In the genomic region with DNA sequence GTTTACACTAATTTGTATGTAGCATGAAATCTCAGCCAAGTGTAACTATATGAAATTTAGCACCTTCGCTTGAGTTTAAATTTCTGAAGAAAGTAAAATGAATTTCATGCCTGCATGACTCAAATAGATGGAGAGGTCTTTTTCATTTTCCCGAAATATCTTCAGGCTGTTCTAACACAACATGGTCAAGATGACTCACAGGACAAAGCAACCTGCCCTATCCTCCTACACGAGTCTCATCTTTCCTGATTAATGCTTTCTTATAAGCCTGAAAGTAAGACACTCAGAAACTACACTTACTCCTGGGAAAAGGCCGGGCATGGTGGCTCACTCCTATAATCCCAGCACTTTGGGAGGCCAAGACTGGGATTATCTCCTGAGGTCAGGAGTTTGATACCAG, we compare ENCODE assay signal across 28 cellular contexts. TPM values are rescaled to one million over a fixed set of nuclear protein-coding genes. Genes with fewer than 3 reads are reported as not detected.
DNase-seq lines count a peak whose midpoint lies in the region; ATAC-seq, FAIRE-seq and TF ChIP-seq lines count a peak whose summit lies in the region.
"Had no signal": no experiment of that assay in that cellular context is flagged by ENCODE, and none has a peak within 500 bp of the region (broad histone marks: within the 10 kb centered on the region; RNA-seq: fewer than 3 reads in every experiment).

No MANE protein-coding gene starts in this region.

- H3K9me3 Mint-ChIP-seq in naive thymus-derived CD8-positive, alpha-beta T cell = no peaks in the 10 kb centered on the region
- H3K9me3 Mint-ChIP-seq: activated naive CD4-positive, alpha-beta T cell treated with anti-CD3 and anti-CD28 coated beads, Interleukin-2, amount 50 U/mL, for 72 hours; activated T-cell treated with anti-CD3 and anti-CD28 coated beads, Interleukin-2, amount 50 U/mL, for 4 hours; CD8-positive, alpha-beta T cell; neural crest cell had no signal

- no peaks in the 10 kb centered on the region for H3K36me3 Mint-ChIP-seq in naive thymus-derived CD8-positive, alpha-beta T cell
- H3K36me3 Mint-ChIP-seq: activated naive CD4-positive, alpha-beta T cell treated with anti-CD3 and anti-CD28 coated beads, Interleukin-2, amount 50 U/mL, for 72 hours; CD8-positive, alpha-beta T cell had no signal

- H3K9ac ChIP-seq in keratinocyte (ENCODE audit: control insufficient read depth, extremely low read depth, insufficient read depth, low read length) = no peak overlapping the region

- no peak overlapping the region for H3K27ac ChIP-seq in keratinocyte (ENCODE audit: control insufficient read depth, insufficient read depth, low read length)
- H3K27ac ChIP-seq: brain microvascular endothelial cell, spleen, transverse colon had no signal

- no peaks in the 10 kb centered on the region for H3K9me3 ChIP-seq in keratinocyte (ENCODE audit: control insufficient read depth, low read depth, low read length)
- H3K9me3 ChIP-seq: spleen, transverse colon had no signal

- no peaks in the 10 kb centered on the region for H3K79me2 ChIP-seq in keratinocyte (ENCODE audit: control insufficient read depth, insufficient read depth, low read length)

- TF ChIP-seq CTCF in keratinocyte (optimal IDR thresholded peaks at IDR 0.05 in 1 of 3, IDR thresholded peaks at IDR 0.05 in 1 of 3, conservative IDR thresholded peaks at IDR 0.05 in 1 of 3; ENCODE audit: extremely low read depth in 1 of 3, insufficient read depth in 2 of 3, low read length in 3 of 3) = no peak

- no peak for ATAC-seq in naive thymus-derived CD8-positive, alpha-beta T cell
- no peak for ATAC-seq in HG02798 (IDR thresholded peaks at IDR 0.05; ENCODE audit: poor library complexity, unreplicated experiment)
- ATAC-seq: activated CD8-positive, alpha-beta T cell treated with anti-CD3 and anti-CD28 coated beads, Interleukin-2, amount 10 ng/mL, durations not matched to agents 7 days and 5 days; activated naive CD4-positive, alpha-beta T cell treated with anti-CD3 and anti-CD28 coated beads, Interleukin-2, amount 50 U/mL, for 72 hours; activated T-cell treated with anti-CD3 and anti-CD28 coated beads, Interleukin-2, amount 50 U/mL, for 4 hours; CD8-positive, alpha-beta T cell; left lobe of liver; stimulated activated naive CD8-positive, alpha-beta T cell treated with anti-CD3 and anti-CD28 coated beads, Interleukin-15, amount 100 ng/mL, for 72 hours had no signal

- H3K4me2 ChIP-seq in keratinocyte (ENCODE audit: control insufficient read depth, extremely low read depth, insufficient read depth, low read depth, low read length) = no peak overlapping the region

- dilution Hi-C loops in keratinocyte (cut with MboI; ENCODE audit: extremely low pct_ligation_motif_present, low sequenced_read_pairs) = no loop called here

- H4K20me1 ChIP-seq in keratinocyte (ENCODE audit: control insufficient read depth, extremely low read depth, insufficient read depth, low read length) = no peaks in the 10 kb centered on the region

- no peaks in the 10 kb centered on the region for H3K36me3 ChIP-seq in keratinocyte (ENCODE audit: control insufficient read depth in 2 of 2, extremely low read depth in 1 of 2, insufficient read depth in 2 of 2, low read length in 2 of 2)
- H3K36me3 ChIP-seq: brain microvascular endothelial cell, spleen, transverse colon had no signal

- POLR2A ChIA-PET in naive thymus-derived CD8-positive, alpha-beta T cell (lab: Charles Lee) = no interaction called here

- H2AFZ ChIP-seq in keratinocyte (ENCODE audit: control insufficient read depth, low read length) = no peak overlapping the region

- H3K27me3 ChIP-seq in keratinocyte (ENCODE audit: control insufficient read depth, extremely low read depth, insufficient read depth, low read length) = no peaks in the 10 kb centered on the region
- H3K27me3 ChIP-seq: brain microvascular endothelial cell, spleen, transverse colon had no signal

- H3K4me1 Mint-ChIP-seq in naive thymus-derived CD8-positive, alpha-beta T cell = peaks cover 6 to 17% (median 16%) of the 10 kb centered on the region in 4 donors
- H3K4me1 Mint-ChIP-seq: neural crest cell had no signal

- H3K27ac Mint-ChIP-seq in naive thymus-derived CD8-positive, alpha-beta T cell = no peak overlapping the region
- H3K27ac Mint-ChIP-seq: activated CD8-positive, alpha-beta T cell treated with anti-CD3 and anti-CD28 coated beads, Interleukin-2, amount 10 ng/mL, durations not matched to agents 7 days and 5 days; activated naive CD4-positive, alpha-beta T cell treated with anti-CD3 and anti-CD28 coated beads, Interleukin-2, amount 50 U/mL, for 72 hours; CD8-positive, alpha-beta T cell had no signal

- FAIRE-seq in keratinocyte (lab: Jason Lieb, UNC) = peak; percentile 90
- no peak for FAIRE-seq in GM12891 (lab: Jason Lieb, UNC)

- no peak overlapping the region for H3K4me3 ChIP-seq in keratinocyte (ENCODE audit: control insufficient read depth in 2 of 3, extremely low read depth in 1 of 3, insufficient read depth in 2 of 3, low read depth in 1 of 3, low read length in 3 of 3)
- H3K4me3 ChIP-seq: spleen, transverse colon had no signal

- no peaks in the 10 kb centered on the region for H3K9me1 ChIP-seq in keratinocyte (ENCODE audit: control insufficient read depth, extremely low read depth, insufficient read depth, low read length)

- peaks cover 15% of the 10 kb centered on the region for H3K4me1 ChIP-seq in keratinocyte (ENCODE audit: control insufficient read depth, extremely low read depth, insufficient read depth, low read length)

- DNase-seq in EH (ENCODE audit: low read depth) (peak; percentile 48), M059J (ENCODE audit: low read depth) (peak; percentile 49), dedifferentiated amniotic fluid mesenchymal stem cell (ENCODE audit: extremely low spot score) (peak; percentile 40), keratinocyte (ENCODE audit: low read depth, low spot score) (no peak), GM12891 (ENCODE audit: insufficient read length, low spot score) (no peak)
- DNase-seq in naive thymus-derived CD8-positive, alpha-beta T cell = no peak
- DNase-seq in activated CD4-positive, alpha-beta T cell treated with anti-CD3 and anti-CD28 coated beads, Interleukin-2, amount 50 U/mL, for 4 hours = no peak
- DNase-seq: activated CD8-positive, alpha-beta T cell treated with anti-CD3 and anti-CD28 coated beads, Interleukin-2, amount 10 ng/mL, durations not matched to agents 7 days and 5 days; activated T-cell treated with anti-CD3 and anti-CD28 coated beads, Interleukin-2, amount 50 U/mL, for 4 hours; brain microvascular endothelial cell; CD8-positive, alpha-beta T cell; cortex of kidney; DMS153; H7; Kasumi-1; NCI-H1105 treated with DMSO at 0.1 percent for 48 hours; NCI-H510A; RPMI8226; spleen; stimulated activated CD4-positive, alpha-beta T cell treated with anti-CD3 and anti-CD28 coated beads, Interleukin-4, amount 100 ng/mL, for 24 hours; stimulated activated naive CD8-positive, alpha-beta T cell treated with anti-CD3 and anti-CD28 coated beads, Interleukin-15, amount 100 ng/mL, for 72 hours; T-helper 9 cell; transverse colon had no signal

- H3K27me3 Mint-ChIP-seq in naive thymus-derived CD8-positive, alpha-beta T cell = peaks cover 6 to 11% (median 8%) of the 10 kb centered on the region in 5 donors

- no peak for TF ChIP-seq POLR2A in GM12891 (IDR thresholded peaks at IDR 0.05; ENCODE audit: low read depth, low read length)

- no peak overlapping the region for H3K4me3 Mint-ChIP-seq in naive thymus-derived CD8-positive, alpha-beta T cell
- H3K4me3 Mint-ChIP-seq: activated CD8-positive, alpha-beta T cell treated with anti-CD3 and anti-CD28 coated beads, Interleukin-2, amount 10 ng/mL, durations not matched to agents 7 days and 5 days; activated T-cell treated with anti-CD3 and anti-CD28 coated beads, Interleukin-2, amount 50 U/mL, for 4 hours; CD8-positive, alpha-beta T cell; neural crest cell had no signal

TF ChIP-seq in GM12891, 5 proteins besides CTCF, POLR2A, EP300 and RAD21:
- TF ChIP-seq POLR2AphosphoS5 (IDR thresholded peaks at IDR 0.05; ENCODE audit: low read depth, low read length) = no peak
- TF ChIP-seq PAX5 (IDR thresholded peaks at IDR 0.05; ENCODE audit: insufficient read depth, low read length, severe bottlenecking) = no peak
- TF ChIP-seq SPI1 (IDR thresholded peaks at IDR 0.05; ENCODE audit: low read depth, low read length) = no peak
- no peak for TF ChIP-seq TAF1 (IDR thresholded peaks at IDR 0.05; ENCODE audit: low read depth, low read length)
- no peak for TF ChIP-seq POU2F2 (IDR thresholded peaks at IDR 0.05; ENCODE audit: low read depth, low read length)

RNA-seq across cellular contexts. Expression of gene CH25H, which starts 41.2 kb away (rescaled TPM):
- total RNA-seq in M059J (2014; rRNA removed; shearing (Covaris generic)) = 3.2 and 5.1 TPM in 2 replicates
- 0.05 to 0.37 TPM in 2 of 3 replicates, not detected in the other for polyA plus RNA-seq in keratinocyte
- polyA plus RNA-seq in keratinocyte (2011; ENCODE audit: low read depth) = 0.15 TPM
- polyA plus RNA-seq in keratinocyte (2011; cell fraction: cytosol; rRNA removed) = 0.04 TPM in 1 of 2 replicates, not detected in the other
- 0.49 and 0.52 TPM in 2 replicates for polyA plus RNA-seq in keratinocyte (2011; cell fraction: nucleus; rRNA removed)
- 0.83 TPM in 1 of 2 replicates, not detected in the other for polyA plus RNA-seq in keratinocyte (2012; ENCODE audit: low replicate concordance)
- 0.23 to 0.99 TPM (median 0.43 TPM) in 3 replicates for polyA minus RNA-seq in keratinocyte
- polyA minus RNA-seq in keratinocyte (2011; cell fraction: cytosol; rRNA and poly(A)+ RNA removed) = not detected
- 0.21 and 0.54 TPM in 2 replicates for polyA minus RNA-seq in keratinocyte (2011; cell fraction: nucleus; rRNA and poly(A)+ RNA removed)
- total RNA-seq in naive thymus-derived CD8-positive, alpha-beta T cell = not detected
- under 1 TPM in 2 of 3 donors, not detected in 1; 0.28 to 0.82 TPM for polyA plus RNA-seq in naive thymus-derived CD8-positive, alpha-beta T cell
- not detected for polyA plus RNA-seq in GM12891 (2012; ENCODE audit: low read depth, missing spikeins)
- total RNA-seq: activated CD8-positive, alpha-beta T cell treated with anti-CD3 and anti-CD28 coated beads, Interleukin-2, amount 10 ng/mL, durations not matched to agents 7 days and 5 days; H7; HT-29; neural crest cell had no signal

Comparison
In these comparisons a context has a peak if more than half of its experiments do, and no peak if none do; other contexts are left out.
1. DNase-seq: peak in EH (single experiment), M059J (single experiment) and dedifferentiated amniotic fluid mesenchymal stem cell (single experiment); none in keratinocyte (single experiment), naive thymus-derived CD8-positive, alpha-beta T cell (0 of 10), GM12891 (single experiment) and activated CD4-positive, alpha-beta T cell treated with anti-CD3 and anti-CD28 coated beads, Interleukin-2, amount 50 U/mL, for 4 hours (0 of 2).